In genomic region chr10:133318494-133319127, GRCh38 we compare ENCODE assay signal across 8 cellular contexts. TPM values are rescaled to one million over a fixed set of nuclear protein-coding genes. Genes with fewer than 3 reads are reported as not detected.
DNase-seq lines count a peak whose midpoint lies in the region; ATAC-seq and TF ChIP-seq lines count a peak whose summit lies in the region.

No MANE protein-coding gene starts in this region.

- peak; percentile 65 for ATAC-seq in GM19455 (IDR thresholded peaks at IDR 0.05; ENCODE audit: unreplicated experiment)

- H3K36me3 Mint-ChIP-seq in activated naive CD4-positive, alpha-beta T cell treated with anti-CD3 and anti-CD28 coated beads, Interleukin-2, amount 50 U/mL, for 24 hours: no peaks in the 10 kb centered on the region

- H3K27me3 Mint-ChIP-seq in activated naive CD4-positive, alpha-beta T cell treated with anti-CD3 and anti-CD28 coated beads, Interleukin-2, amount 50 U/mL, for 24 hours: no peaks in the 10 kb centered on the region

- no peak; the same call in 1 of the 2 replicates for TF ChIP-seq EP300 in Ishikawa (IDR thresholded peaks at IDR 0.05; ENCODE audit: borderline replicate concordance)

- H3K4me3 ChIP-seq in BLaER1 treated with 17β-estradiol and CSF1 and Interleukin-3, amounts not matched to agents 10 nM and 100 nM: peak overlapping the region; percentile 42 to 67 (median 50); a peak in 17 of 20 replicates
- H3K4me3 ChIP-seq in SK-N-MC (peak overlapping the region; percentile 63; the same call in 1 of the 2 replicates), left ventricle myocardium inferior (peak overlapping the region; percentile 54), retinal pigment epithelial cell (ENCODE audit: low read length) (peak overlapping the region; percentile 49)

- peaks cover 0 to 24% (median 16%) of the 10 kb centered on the region in 10 experiments; a peak in 16 of 20 replicates for H3K4me1 ChIP-seq in BLaER1 treated with 17β-estradiol and CSF1 and Interleukin-3, amounts not matched to agents 10 nM and 100 nM
- H3K4me1 ChIP-seq in left ventricle myocardium inferior: peaks cover 11% of the 10 kb centered on the region

- intact Hi-C loops in left ventricle myocardium inferior (cut with micrococcal nuclease): no loop called here

- no peaks in the 10 kb centered on the region for H3K36me3 ChIP-seq in BLaER1 treated with 17β-estradiol and CSF1 and Interleukin-3, amounts not matched to agents 10 nM and 100 nM
- H3K36me3 ChIP-seq in SK-N-MC (ENCODE audit: insufficient read depth, low read length) (no peaks in the 10 kb centered on the region), left ventricle myocardium inferior (no peaks in the 10 kb centered on the region)

- H3K9me3 ChIP-seq in BLaER1 treated with 17β-estradiol and CSF1 and Interleukin-3, amounts not matched to agents 10 nM and 100 nM (replicated peaks in 1 of 11): peaks cover 7 to 18% (median 12%) of the 10 kb centered on the region in 11 experiments
- H3K9me3 ChIP-seq in SK-N-MC (ENCODE audit: low read depth, low read length) (no peaks in the 10 kb centered on the region), left ventricle myocardium inferior (replicated peaks) (peaks cover 4% of the 10 kb centered on the region)

- H3K27ac ChIP-seq in BLaER1 treated with 17β-estradiol and CSF1 and Interleukin-3, amounts not matched to agents 10 nM and 100 nM: no peak overlapping the region
- H3K27ac ChIP-seq in SK-N-MC: no peak overlapping the region
- H3K27ac ChIP-seq in left ventricle myocardium inferior (replicated peaks): no peak overlapping the region

- DNase-seq in SK-N-MC (ENCODE audit: low read depth, low spot score): no peak
- DNase-seq in left ventricle myocardium inferior: peak; percentile 49
- DNase-seq in retinal pigment epithelial cell (ENCODE audit: low read depth): no peak
- DNase-seq in NCI-H1048 (lab: John Stamatoyannopoulos, UW): no peak

- peak overlapping the region; percentile 72 to 93 (median 87) for H3K4me2 ChIP-seq in BLaER1 treated with 17β-estradiol and CSF1 and Interleukin-3, amounts not matched to agents 10 nM and 100 nM

- peaks cover 0 to 13% (median 11%) of the 10 kb centered on the region in 11 experiments; a peak in 14 of 22 replicates for H3K27me3 ChIP-seq in BLaER1 treated with 17β-estradiol and CSF1 and Interleukin-3, amounts not matched to agents 10 nM and 100 nM
- H3K27me3 ChIP-seq in left ventricle myocardium inferior (ENCODE audit: low read depth): peaks cover 41% of the 10 kb centered on the region

- peak overlapping the region; percentile 3 for H3K27ac Mint-ChIP-seq in activated naive CD4-positive, alpha-beta T cell treated with anti-CD3 and anti-CD28 coated beads, Interleukin-2, amount 50 U/mL, for 24 hours

- peaks cover 0 to 7% (median 0%) of the 10 kb centered on the region in 11 experiments; a peak in 2 of 22 replicates for H4K20me1 ChIP-seq in BLaER1 treated with 17β-estradiol and CSF1 and Interleukin-3, amounts not matched to agents 10 nM and 100 nM

- H3K9ac ChIP-seq in BLaER1 treated with 17β-estradiol and CSF1 and Interleukin-3, amounts not matched to agents 10 nM and 100 nM: peak overlapping the region in 9 of 11 experiments; percentile 15 to 73 (median 62); a peak in 15 of 22 replicates
- H3K9ac ChIP-seq in SK-N-MC (ENCODE audit: insufficient read length): no peak overlapping the region

- peak overlapping the region; percentile 56 for H3K4me3 Mint-ChIP-seq in activated naive CD4-positive, alpha-beta T cell treated with anti-CD3 and anti-CD28 coated beads, Interleukin-2, amount 50 U/mL, for 24 hours

- TF ChIP-seq CTCF in left ventricle myocardium inferior (IDR thresholded peaks at IDR 0.05; ENCODE audit: borderline replicate concordance) (peak; percentile 75), retinal pigment epithelial cell (conservative IDR thresholded peaks at IDR 0.05; ENCODE audit: low read depth, low read length) (peak; percentile 86)

- peaks cover 9% of the 10 kb centered on the region for H3K4me1 Mint-ChIP-seq in activated naive CD4-positive, alpha-beta T cell treated with anti-CD3 and anti-CD28 coated beads, Interleukin-2, amount 50 U/mL, for 24 hours

- peak; percentile 71 for TF ChIP-seq RAD21 in Ishikawa (IDR thresholded peaks at IDR 0.05; ENCODE audit: low read depth)

- H3K9me3 Mint-ChIP-seq in activated naive CD4-positive, alpha-beta T cell treated with anti-CD3 and anti-CD28 coated beads, Interleukin-2, amount 50 U/mL, for 24 hours: no peaks in the 10 kb centered on the region

TF ChIP-seq in Ishikawa, 13 proteins besides CTCF, POLR2A, EP300 and RAD21:
- TF ChIP-seq CEBPB (IDR thresholded peaks at IDR 0.05): no peak
- TF ChIP-seq EGR1 (IDR thresholded peaks at IDR 0.05): no peak
- TF ChIP-seq ZBTB7A (IDR thresholded peaks at IDR 0.05; ENCODE audit: low read depth): no peak
- TF ChIP-seq, protein P1, sequence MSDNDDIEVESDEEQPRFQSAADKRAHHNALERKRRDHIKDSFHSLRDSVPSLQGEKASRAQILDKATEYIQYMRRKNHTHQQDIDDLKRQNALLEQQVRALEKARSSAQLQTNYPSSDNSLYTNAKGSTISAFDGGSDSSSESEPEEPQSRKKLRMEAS (IDR thresholded peaks at IDR 0.05): peak; percentile 82
- TF ChIP-seq TCF12 (IDR thresholded peaks at IDR 0.05; ENCODE audit: low read depth): no peak; the same call in 1 of the 2 replicates
- TF ChIP-seq, protein P2, sequence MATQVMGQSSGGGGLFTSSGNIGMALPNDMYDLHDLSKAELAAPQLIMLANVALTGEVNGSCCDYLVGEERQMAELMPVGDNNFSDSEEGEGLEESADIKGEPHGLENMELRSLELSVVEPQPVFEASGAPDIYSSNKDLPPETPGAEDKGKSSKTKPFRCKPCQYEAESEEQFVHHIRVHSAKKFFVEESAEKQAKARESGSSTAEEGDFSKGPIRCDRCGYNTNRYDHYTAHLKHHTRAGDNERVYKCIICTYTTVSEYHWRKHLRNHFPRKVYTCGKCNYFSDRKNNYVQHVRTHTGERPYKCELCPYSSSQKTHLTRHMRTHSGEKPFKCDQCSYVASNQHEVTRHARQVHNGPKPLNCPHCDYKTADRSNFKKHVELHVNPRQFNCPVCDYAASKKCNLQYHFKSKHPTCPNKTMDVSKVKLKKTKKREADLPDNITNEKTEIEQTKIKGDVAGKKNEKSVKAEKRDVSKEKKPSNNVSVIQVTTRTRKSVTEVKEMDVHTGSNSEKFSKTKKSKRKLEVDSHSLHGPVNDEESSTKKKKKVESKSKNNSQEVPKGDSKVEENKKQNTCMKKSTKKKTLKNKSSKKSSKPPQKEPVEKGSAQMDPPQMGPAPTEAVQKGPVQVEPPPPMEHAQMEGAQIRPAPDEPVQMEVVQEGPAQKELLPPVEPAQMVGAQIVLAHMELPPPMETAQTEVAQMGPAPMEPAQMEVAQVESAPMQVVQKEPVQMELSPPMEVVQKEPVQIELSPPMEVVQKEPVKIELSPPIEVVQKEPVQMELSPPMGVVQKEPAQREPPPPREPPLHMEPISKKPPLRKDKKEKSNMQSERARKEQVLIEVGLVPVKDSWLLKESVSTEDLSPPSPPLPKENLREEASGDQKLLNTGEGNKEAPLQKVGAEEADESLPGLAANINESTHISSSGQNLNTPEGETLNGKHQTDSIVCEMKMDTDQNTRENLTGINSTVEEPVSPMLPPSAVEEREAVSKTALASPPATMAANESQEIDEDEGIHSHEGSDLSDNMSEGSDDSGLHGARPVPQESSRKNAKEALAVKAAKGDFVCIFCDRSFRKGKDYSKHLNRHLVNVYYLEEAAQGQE (IDR thresholded peaks at IDR 0.05; ENCODE audit: low read depth): no peak
- no peak for TF ChIP-seq FOXM1 (IDR thresholded peaks at IDR 0.05; ENCODE audit: borderline replicate concordance, low read depth)
- 0 out of 2 replicates have a peak, but pooled peaks have one; percentile 16 for TF ChIP-seq CREB1 (IDR thresholded peaks at IDR 0.05; ENCODE audit: low read depth)
- peak; percentile 45; the same call in 1 of the 2 replicates for TF ChIP-seq TAF1 (IDR thresholded peaks at IDR 0.05; ENCODE audit: low read depth)
- TF ChIP-seq TEAD4 (IDR thresholded peaks at IDR 0.05): no peak
- TF ChIP-seq NFIC (IDR thresholded peaks at IDR 0.05): no peak; the same call in 1 of the 2 replicates
- peak; percentile 35; the same call in 1 of the 2 replicates for TF ChIP-seq USF1 (IDR thresholded peaks at IDR 0.05)
- peak; percentile 81; the same call in 1 of the 2 replicates for TF ChIP-seq YY1 (IDR thresholded peaks at IDR 0.05; ENCODE audit: low read depth)

RNA-seq across cellular contexts. Expression of gene ZNF511, which starts 9.9 kb away (rescaled TPM):
- total RNA-seq in left ventricle myocardium inferior: 40.5 TPM

RNA-seq across cellular contexts. Expression of gene TUBGCP2, which starts 9.9 kb away (rescaled TPM):
- total RNA-seq in left ventricle myocardium inferior: 38.9 TPM

RNA-seq across cellular contexts. Expression of gene CALY, which starts 18.1 kb away (rescaled TPM):
- total RNA-seq in left ventricle myocardium inferior: not detected

RNA-seq across cellular contexts. Expression of gene PRAP1, which starts 28.6 kb away (rescaled TPM):
- not detected for total RNA-seq in left ventricle myocardium inferior

RNA-seq across cellular contexts. Expression of gene FUOM, which starts 39.2 kb away (rescaled TPM):
- 5.1 TPM for total RNA-seq in left ventricle myocardium inferior
